In genomic region chr11:67284811-67285540, GRCh38 we compare ENCODE assay signal across 18 cellular contexts. TPM values are rescaled to one million over a fixed set of nuclear protein-coding genes. Genes with fewer than 3 reads are reported as not detected.
DNase-seq lines count a peak whose midpoint lies in the region; ATAC-seq, FAIRE-seq and TF ChIP-seq lines count a peak whose summit lies in the region.
"Had no signal": no experiment of that assay in that cellular context is flagged by ENCODE, and none has a peak within 500 bp of the region (broad histone marks: within the 10 kb centered on the region; RNA-seq: fewer than 3 reads in every experiment).

No MANE protein-coding gene starts in this region.

- intact Hi-C loops in activated CD4-positive, alpha-beta T cell treated with anti-CD3 and anti-CD28 coated beads for 36 hours (cut with DNase I, micrococcal nuclease): loop anchor here in 1 of 2 experiments (5.0 kb wide), 2 partner anchors 202 to 297 kb away; partner anchors contain the start of gene GSTP1
- intact Hi-C loops in activated B cell treated with CpG ODN at 0.5 μM for 24 hours (cut with micrococcal nuclease) (loop anchor here (5.0 kb wide), 1 partner anchor 67 kb away; the partner anchor contains the start of gene POLD4), HepG2 (cut with micrococcal nuclease; ENCODE audit: unreplicated experiment) (no loop called here)

- DNase-seq in activated CD4-positive, alpha-beta T cell treated with anti-CD3 and anti-CD28 coated beads, Interleukin-2, amount 10 ng/mL, durations not matched to agents 7 days and 5 days: no peak
- no peak for DNase-seq in activated CD4-positive, alpha-beta T cell treated with anti-CD3 and anti-CD28 coated beads for 36 hours
- no peak for DNase-seq in activated B cell treated with CpG ODN at 0.5 μM for 24 hours
- no peak for DNase-seq in HepG2 (ENCODE audit: low spot score)
- DNase-seq in stimulated activated naive B cell treated with anti-CD40 and anti-IgM and Interleukin-4, amounts not matched to agents 10 μg/mL and 1 μg/mL and 100 μg/mL, for 72 hours: no peak
- no peak for DNase-seq in stimulated activated CD4-positive, alpha-beta T cell treated with anti-CD3 and anti-CD28 coated beads, Interleukin-4, amount 100 ng/mL, for 1 hour
- DNase-seq in DMS 273 (lab: John Stamatoyannopoulos, UW; ENCODE audit: unreplicated experiment): no peak
- DNase-seq in NCI-H748 treated with DMSO at 0.1 percent for 48 hours (lab: John Stamatoyannopoulos, UW): no peak
- DNase-seq: cerebellar nuclear complex; MM.1S; NCI-H2107; SJCRH30; stimulated activated CD4-positive, alpha-beta T cell treated with anti-CD3 and anti-CD28 coated beads, Interleukin-2, amount 100 ng/mL, for 24 hours; stimulated activated CD8-positive, alpha-beta memory T cell treated with anti-CD3 and anti-CD28 coated beads, Interleukin-4, amount 100 ng/mL, for 48 hours; uterus had no signal

- in situ Hi-C loops in HepG2 (cut with HindIII; ENCODE audit: extremely low pct_ligation_motif_present, low pct_unique_long_range_greater_than_20kb): no loop called here

- H3K9me3 Mint-ChIP-seq in activated CD4-positive, alpha-beta T cell treated with anti-CD3 and anti-CD28 coated beads, Interleukin-2, amount 10 ng/mL, durations not matched to agents 7 days and 5 days: no peaks in the 10 kb centered on the region
- no peaks in the 10 kb centered on the region for H3K9me3 Mint-ChIP-seq in activated CD4-positive, alpha-beta T cell treated with anti-CD3 and anti-CD28 coated beads for 36 hours (ENCODE audit: low read depth)
- H3K9me3 Mint-ChIP-seq in activated B cell treated with CpG ODN at 0.5 μM for 24 hours: no peaks in the 10 kb centered on the region
- H3K9me3 Mint-ChIP-seq in stimulated activated naive B cell treated with anti-CD40 and anti-IgM and Interleukin-4, amounts not matched to agents 10 μg/mL and 1 μg/mL and 100 μg/mL, for 72 hours: peaks cover 0 to 1% of the 10 kb centered on the region in 2 donors

- BruUV-seq in HepG2 (replicated peaks; lab: Mats Ljungman, UMichigan): no TSS peak

- no peak for TF ChIP-seq RAD21 in HepG2 (CRISPR knock-in tag; IDR thresholded peaks at IDR 0.05)

- no peak for ATAC-seq in activated CD4-positive, alpha-beta T cell treated with anti-CD3 and anti-CD28 coated beads for 36 hours
- ATAC-seq in activated B cell treated with CpG ODN at 0.5 μM for 24 hours (ENCODE audit: low read depth): no peak
- no peak for ATAC-seq in HepG2
- no peak for ATAC-seq in stimulated activated naive B cell treated with anti-CD40 and anti-IgM and Interleukin-4, amounts not matched to agents 10 μg/mL and 1 μg/mL and 100 μg/mL, for 72 hours (replicated peaks)

- peaks cover 53% of the 10 kb centered on the region for H3K36me3 Mint-ChIP-seq in activated CD4-positive, alpha-beta T cell treated with anti-CD3 and anti-CD28 coated beads, Interleukin-2, amount 10 ng/mL, durations not matched to agents 7 days and 5 days (ENCODE audit: low read depth)
- H3K36me3 Mint-ChIP-seq in activated CD4-positive, alpha-beta T cell treated with anti-CD3 and anti-CD28 coated beads for 36 hours (ENCODE audit: low read depth): peaks cover 47% of the 10 kb centered on the region
- H3K36me3 Mint-ChIP-seq in activated B cell treated with CpG ODN at 0.5 μM for 24 hours (ENCODE audit: low read depth): peaks cover 61% of the 10 kb centered on the region
- peaks cover 55 to 64% of the 10 kb centered on the region in 2 donors for H3K36me3 Mint-ChIP-seq in stimulated activated naive B cell treated with anti-CD40 and anti-IgM and Interleukin-4, amounts not matched to agents 10 μg/mL and 1 μg/mL and 100 μg/mL, for 72 hours

- H3K4me1 Mint-ChIP-seq in activated CD4-positive, alpha-beta T cell treated with anti-CD3 and anti-CD28 coated beads, Interleukin-2, amount 10 ng/mL, durations not matched to agents 7 days and 5 days: peaks cover 58% of the 10 kb centered on the region
- peaks cover 36% of the 10 kb centered on the region for H3K4me1 Mint-ChIP-seq in activated CD4-positive, alpha-beta T cell treated with anti-CD3 and anti-CD28 coated beads for 36 hours
- peaks cover 41% of the 10 kb centered on the region for H3K4me1 Mint-ChIP-seq in activated B cell treated with CpG ODN at 0.5 μM for 24 hours
- H3K4me1 Mint-ChIP-seq in stimulated activated naive B cell treated with anti-CD40 and anti-IgM and Interleukin-4, amounts not matched to agents 10 μg/mL and 1 μg/mL and 100 μg/mL, for 72 hours: peaks cover 39 to 61% of the 10 kb centered on the region in 2 donors

- no peak for TF ChIP-seq POLR2A in HepG2 (IDR thresholded peaks at IDR 0.05; ENCODE audit: insufficient read depth in 1 of 2, low read depth in 2 of 2, low read length in 2 of 2)

- WGBS in HepG2 (ENCODE audit: low lambda C conversion rate): 94% methylated on average over 31 of the region's 45 CpGs

- H4K20me1 ChIP-seq in HepG2 (ENCODE audit: insufficient read depth, low read length): no peaks in the 10 kb centered on the region

- peaks cover 21% of the 10 kb centered on the region for H3K4me1 ChIP-seq in HepG2 (ENCODE audit: insufficient read depth, low read length)

- no peak overlapping the region for H3K9ac ChIP-seq in HepG2 (ENCODE audit: insufficient read depth, low read depth, low read length)

- peaks cover 31 to 56% of the 10 kb centered on the region in 2 experiments; a peak in 4 of 5 replicates for H3K36me3 ChIP-seq in HepG2 (replicated peaks in 1 of 2; ENCODE audit: control insufficient read depth in 1 of 2, insufficient read depth in 2 of 2, low read length in 2 of 2)
- H3K36me3 ChIP-seq: uterus had no signal

- FAIRE-seq in HepG2 (lab: Jason Lieb, UNC): no peak
- FAIRE-seq: A204.1, GM18507 had no signal

- no peak overlapping the region for H3K4me3 ChIP-seq in HepG2 (replicated peaks in 1 of 3; ENCODE audit: insufficient read depth in 1 of 3, low read depth in 2 of 3, low read length in 3 of 3)
- H3K4me3 ChIP-seq: SJCRH30, uterus had no signal

- no peak overlapping the region for H3K4me2 ChIP-seq in HepG2 (ENCODE audit: low read depth, low read length)

- H3K27ac ChIP-seq in HepG2 (ENCODE audit: extremely low read length, insufficient read depth, low read length): no peak overlapping the region
- H3K27ac ChIP-seq: epithelial cell of prostate, SJCRH30, uterus had no signal

- no peak overlapping the region for H2AFZ ChIP-seq in HepG2 (ENCODE audit: low read length)

- TF ChIP-seq EP300 in HepG2 (IDR thresholded peaks at IDR 0.05; ENCODE audit: low read depth in 2 of 2, low read length in 2 of 2) (no peak), HepG2 (CRISPR knock-in tag; IDR thresholded peaks at IDR 0.05; ENCODE audit: borderline replicate concordance) (no peak)

- peaks cover 4% of the 10 kb centered on the region for H3K79me2 ChIP-seq in HepG2 (ENCODE audit: insufficient read depth, low read length)

- no peak for TF ChIP-seq CTCF in activated B cell treated with CpG ODN at 0.5 μM for 24 hours (IDR thresholded peaks at IDR 0.05)
- TF ChIP-seq CTCF in HepG2 (CRISPR knock-in tag; IDR thresholded peaks at IDR 0.05): no peak

- no peaks in the 10 kb centered on the region for H3K27me3 Mint-ChIP-seq in activated CD4-positive, alpha-beta T cell treated with anti-CD3 and anti-CD28 coated beads, Interleukin-2, amount 10 ng/mL, durations not matched to agents 7 days and 5 days
- no peaks in the 10 kb centered on the region for H3K27me3 Mint-ChIP-seq in activated CD4-positive, alpha-beta T cell treated with anti-CD3 and anti-CD28 coated beads for 36 hours
- H3K27me3 Mint-ChIP-seq in activated B cell treated with CpG ODN at 0.5 μM for 24 hours: no peaks in the 10 kb centered on the region
- H3K27me3 Mint-ChIP-seq in stimulated activated naive B cell treated with anti-CD40 and anti-IgM and Interleukin-4, amounts not matched to agents 10 μg/mL and 1 μg/mL and 100 μg/mL, for 72 hours: no peaks in the 10 kb centered on the region

- POLR2A ChIA-PET in activated CD4-positive, alpha-beta T cell treated with anti-CD3 and anti-CD28 coated beads, Interleukin-2, amount 10 ng/mL, durations not matched to agents 7 days and 5 days (lab: Charles Lee): no interaction called here
- POLR2A ChIA-PET in activated CD4-positive, alpha-beta T cell treated with anti-CD3 and anti-CD28 coated beads for 36 hours (lab: Charles Lee): interaction anchor here (0.7 kb wide), 1 partner anchor 13 kb away, joined by 3 read pairs; no protein-coding TSS in a partner anchor
- POLR2A ChIA-PET in activated B cell treated with CpG ODN at 0.5 μM for 24 hours (lab: Charles Lee) (interaction anchor here (0.5 to 8.7 kb wide), 2 partner anchors 14 to 34 kb away, joined by 3 to 280 read pairs; partner anchors contain the start of gene GRK2), HepG2 (lab: Yijun Ruan, JAX) (no interaction called here)

- H3K27me3 ChIP-seq in HepG2 (ENCODE audit: control insufficient read depth in 1 of 2, insufficient read depth in 2 of 2, low read length in 2 of 2): no peaks in the 10 kb centered on the region
- H3K27me3 ChIP-seq: SJCRH30, uterus had no signal

- no peaks in the 10 kb centered on the region for H3K9me3 ChIP-seq in HepG2 (ENCODE audit: low read length)
- H3K9me3 ChIP-seq: SJCRH30, uterus had no signal

- CTCF ChIA-PET in activated CD4-positive, alpha-beta T cell treated with anti-CD3 and anti-CD28 coated beads, Interleukin-2, amount 10 ng/mL, durations not matched to agents 7 days and 5 days (lab: Charles Lee): interaction anchor here (3.9 kb wide), 1 partner anchor 14 kb away, joined by 36 read pairs; no protein-coding TSS in a partner anchor
- CTCF ChIA-PET in activated CD4-positive, alpha-beta T cell treated with anti-CD3 and anti-CD28 coated beads for 36 hours (lab: Charles Lee): interaction anchor here (1.0 kb wide), 2 partner anchors 13 to 30 kb away, joined by 3 to 4 read pairs; no protein-coding TSS in a partner anchor
- CTCF ChIA-PET in activated B cell treated with CpG ODN at 0.5 μM for 24 hours (lab: Charles Lee): no interaction called here
- CTCF ChIA-PET in HepG2 (lab: Yijun Ruan, JAX; ENCODE audit: low intra/inter-chr PET ratio, low total read pairs): no interaction called here

- peak overlapping the region; percentile 64 for H3K27ac Mint-ChIP-seq in activated CD4-positive, alpha-beta T cell treated with anti-CD3 and anti-CD28 coated beads, Interleukin-2, amount 10 ng/mL, durations not matched to agents 7 days and 5 days
- H3K27ac Mint-ChIP-seq in activated CD4-positive, alpha-beta T cell treated with anti-CD3 and anti-CD28 coated beads for 36 hours: no peak overlapping the region
- peak overlapping the region; percentile 30 for H3K27ac Mint-ChIP-seq in activated B cell treated with CpG ODN at 0.5 μM for 24 hours
- peak overlapping the region; percentile 86 for H3K27ac Mint-ChIP-seq in stimulated activated naive B cell treated with anti-CD40 and anti-IgM and Interleukin-4, amounts not matched to agents 10 μg/mL and 1 μg/mL and 100 μg/mL, for 72 hours

- no peak overlapping the region for H3K4me3 Mint-ChIP-seq in activated CD4-positive, alpha-beta T cell treated with anti-CD3 and anti-CD28 coated beads, Interleukin-2, amount 10 ng/mL, durations not matched to agents 7 days and 5 days
- no peak overlapping the region for H3K4me3 Mint-ChIP-seq in activated CD4-positive, alpha-beta T cell treated with anti-CD3 and anti-CD28 coated beads for 36 hours
- no peak overlapping the region for H3K4me3 Mint-ChIP-seq in activated B cell treated with CpG ODN at 0.5 μM for 24 hours
- H3K4me3 Mint-ChIP-seq in stimulated activated naive B cell treated with anti-CD40 and anti-IgM and Interleukin-4, amounts not matched to agents 10 μg/mL and 1 μg/mL and 100 μg/mL, for 72 hours: no peak overlapping the region

RNA-seq across cellular contexts. Expression of gene ANKRD13D, which starts 4.1 kb away (rescaled TPM):
- 100 to 1,000 TPM; 135 to 194 TPM for total RNA-seq in activated CD4-positive, alpha-beta T cell treated with anti-CD3 and anti-CD28 coated beads, Interleukin-2, amount 10 ng/mL, durations not matched to agents 7 days and 5 days
- 10 to 100 TPM; 44.9 to 69.5 TPM for total RNA-seq in activated CD4-positive, alpha-beta T cell treated with anti-CD3 and anti-CD28 coated beads for 36 hours
- total RNA-seq in activated B cell treated with CpG ODN at 0.5 μM for 24 hours (97.2 and 116 TPM in 2 replicates), HepG2 (2016; rRNA removed; fragmentation: Illumina TruSeq; extraction: Trizol) (4.8 and 18.6 TPM in 2 replicates)
- total RNA-seq in HepG2 (2016; cell fraction: cytosol; rRNA removed; fragmentation: Illumina TruSeq; extraction: Trizol; ENCODE audit: low read depth): 27.6 and 29.6 TPM in 2 replicates
- 5.9 and 17.7 TPM in 2 replicates for total RNA-seq in HepG2 (2016; cell fraction: insoluble cytoplasmic fraction; rRNA removed; fragmentation: Illumina TruSeq; extraction: Trizol)
- total RNA-seq in HepG2 (2016; cell fraction: membrane; rRNA removed; fragmentation: Illumina TruSeq; extraction: Trizol): 13.2 and 14.7 TPM in 2 replicates
- total RNA-seq in HepG2 (2016; cell fraction: nucleus; rRNA removed; fragmentation: Illumina TruSeq; extraction: Trizol): 26.2 and 27.8 TPM in 2 replicates
- polyA plus RNA-seq in HepG2 (2011; rRNA removed): 27.3 and 35.5 TPM in 2 replicates
- polyA plus RNA-seq in HepG2 (2011; cell fraction: cytosol; rRNA removed): 14.4 and 20.5 TPM in 2 replicates
- 139 and 163 TPM in 2 replicates for polyA plus RNA-seq in HepG2 (2011; cell fraction: nucleus; rRNA removed)
- polyA plus RNA-seq in HepG2 (2012): 9.7 and 17.4 TPM in 2 replicates
- 7.4 TPM in 2 replicates for polyA plus RNA-seq in HepG2 (2016; cell fraction: cytosol; fragmentation: Illumina TruSeq; extraction: Trizol; ENCODE audit: low read depth)
- 5.1 and 7.5 TPM in 2 replicates for polyA plus RNA-seq in HepG2 (2016; cell fraction: insoluble cytoplasmic fraction; fragmentation: Illumina TruSeq; extraction: Trizol; ENCODE audit: low read depth)
- 10.9 and 11.1 TPM in 2 replicates for polyA plus RNA-seq in HepG2 (2016; cell fraction: membrane; fragmentation: Illumina TruSeq; extraction: Trizol; ENCODE audit: low read depth)
- 77.4 and 86.1 TPM in 2 replicates for polyA plus RNA-seq in HepG2 (2016; cell fraction: nucleus; fragmentation: Illumina TruSeq; extraction: Trizol; ENCODE audit: insufficient read depth, low read depth)
- polyA minus RNA-seq in HepG2 (2011; rRNA and poly(A)+ RNA removed; ENCODE audit: low replicate concordance): 27.0 and 38.7 TPM in 2 replicates
- 4.4 and 7.0 TPM in 2 replicates for polyA minus RNA-seq in HepG2 (2011; cell fraction: cytosol; rRNA and poly(A)+ RNA removed)
- polyA minus RNA-seq in HepG2 (2011; cell fraction: nucleus; rRNA and poly(A)+ RNA removed): 38.2 and 45.5 TPM in 2 replicates

RNA-seq across cellular contexts. Expression of gene SSH3, which starts 18.4 kb away (rescaled TPM):
- total RNA-seq in activated CD4-positive, alpha-beta T cell treated with anti-CD3 and anti-CD28 coated beads, Interleukin-2, amount 10 ng/mL, durations not matched to agents 7 days and 5 days: 1 to 10 TPM; 8.2 to 9.6 TPM
- total RNA-seq in activated CD4-positive, alpha-beta T cell treated with anti-CD3 and anti-CD28 coated beads for 36 hours: 10 to 100 TPM in 1 of 2 experiments, 1 to 10 TPM in 1; 6.0 to 11.1 TPM
- 5.1 and 7.7 TPM in 2 replicates for total RNA-seq in activated B cell treated with CpG ODN at 0.5 μM for 24 hours
- total RNA-seq in HepG2 (2016; rRNA removed; fragmentation: Illumina TruSeq; extraction: Trizol): 7.5 and 12.4 TPM in 2 replicates
- total RNA-seq in HepG2 (2016; cell fraction: cytosol; rRNA removed; fragmentation: Illumina TruSeq; extraction: Trizol; ENCODE audit: low read depth): 2.6 and 4.3 TPM in 2 replicates
- total RNA-seq in HepG2 (2016; cell fraction: insoluble cytoplasmic fraction; rRNA removed; fragmentation: Illumina TruSeq; extraction: Trizol): 5.5 and 11.6 TPM in 2 replicates
- 5.3 and 7.4 TPM in 2 replicates for total RNA-seq in HepG2 (2016; cell fraction: membrane; rRNA removed; fragmentation: Illumina TruSeq; extraction: Trizol)
- total RNA-seq in HepG2 (2016; cell fraction: nucleus; rRNA removed; fragmentation: Illumina TruSeq; extraction: Trizol): 13.3 and 15.7 TPM in 2 replicates
- 18.6 and 18.8 TPM in 2 replicates for polyA plus RNA-seq in HepG2 (2011; rRNA removed)
- 5.6 and 8.3 TPM in 2 replicates for polyA plus RNA-seq in HepG2 (2011; cell fraction: cytosol; rRNA removed)
- polyA plus RNA-seq in HepG2 (2011; cell fraction: nucleus; rRNA removed): 74.8 and 103 TPM in 2 replicates
- 15.3 and 17.6 TPM in 2 replicates for polyA plus RNA-seq in HepG2 (2012)
- polyA plus RNA-seq in HepG2 (2016; cell fraction: cytosol; fragmentation: Illumina TruSeq; extraction: Trizol; ENCODE audit: low read depth): 4.4 and 5.1 TPM in 2 replicates
- 8.5 and 13.0 TPM in 2 replicates for polyA plus RNA-seq in HepG2 (2016; cell fraction: insoluble cytoplasmic fraction; fragmentation: Illumina TruSeq; extraction: Trizol; ENCODE audit: low read depth)
- polyA plus RNA-seq in HepG2 (2016; cell fraction: membrane; fragmentation: Illumina TruSeq; extraction: Trizol; ENCODE audit: low read depth): 7.7 and 10.7 TPM in 2 replicates
- polyA plus RNA-seq in HepG2 (2016; cell fraction: nucleus; fragmentation: Illumina TruSeq; extraction: Trizol; ENCODE audit: insufficient read depth, low read depth): 31.0 and 36.7 TPM in 2 replicates
- 9.3 and 33.1 TPM in 2 replicates for polyA minus RNA-seq in HepG2 (2011; rRNA and poly(A)+ RNA removed; ENCODE audit: low replicate concordance)
- polyA minus RNA-seq in HepG2 (2011; cell fraction: cytosol; rRNA and poly(A)+ RNA removed): 5.9 and 7.6 TPM in 2 replicates
- 12.7 and 14.4 TPM in 2 replicates for polyA minus RNA-seq in HepG2 (2011; cell fraction: nucleus; rRNA and poly(A)+ RNA removed)

RNA-seq across cellular contexts. Expression of gene GRK2, which starts 18.7 kb away (rescaled TPM):
- 100 to 1,000 TPM; 306 to 324 TPM for total RNA-seq in activated CD4-positive, alpha-beta T cell treated with anti-CD3 and anti-CD28 coated beads, Interleukin-2, amount 10 ng/mL, durations not matched to agents 7 days and 5 days
- total RNA-seq in activated CD4-positive, alpha-beta T cell treated with anti-CD3 and anti-CD28 coated beads for 36 hours: 100 to 1,000 TPM; 202 to 241 TPM
- total RNA-seq in activated B cell treated with CpG ODN at 0.5 μM for 24 hours: 159 and 175 TPM in 2 replicates
- 26.3 and 31.3 TPM in 2 replicates for total RNA-seq in HepG2 (2016; rRNA removed; fragmentation: Illumina TruSeq; extraction: Trizol)
- 26.5 and 26.8 TPM in 2 replicates for total RNA-seq in HepG2 (2016; cell fraction: cytosol; rRNA removed; fragmentation: Illumina TruSeq; extraction: Trizol; ENCODE audit: low read depth)
- total RNA-seq in HepG2 (2016; cell fraction: insoluble cytoplasmic fraction; rRNA removed; fragmentation: Illumina TruSeq; extraction: Trizol): 21.7 and 32.4 TPM in 2 replicates
- 46.5 and 47.3 TPM in 2 replicates for total RNA-seq in HepG2 (2016; cell fraction: membrane; rRNA removed; fragmentation: Illumina TruSeq; extraction: Trizol)
- total RNA-seq in HepG2 (2016; cell fraction: nucleus; rRNA removed; fragmentation: Illumina TruSeq; extraction: Trizol): 25.3 and 29.3 TPM in 2 replicates
- polyA plus RNA-seq in HepG2 (2011; rRNA removed): 42.4 and 66.8 TPM in 2 replicates
- polyA plus RNA-seq in HepG2 (2011; cell fraction: cytosol; rRNA removed): 34.8 and 51.8 TPM in 2 replicates
- 202 and 278 TPM in 2 replicates for polyA plus RNA-seq in HepG2 (2011; cell fraction: nucleus; rRNA removed)
- polyA plus RNA-seq in HepG2 (2012): 39.1 and 39.9 TPM in 2 replicates
- 19.6 and 21.3 TPM in 2 replicates for polyA plus RNA-seq in HepG2 (2016; cell fraction: cytosol; fragmentation: Illumina TruSeq; extraction: Trizol; ENCODE audit: low read depth)
- polyA plus RNA-seq in HepG2 (2016; cell fraction: insoluble cytoplasmic fraction; fragmentation: Illumina TruSeq; extraction: Trizol; ENCODE audit: low read depth): 24.6 and 30.4 TPM in 2 replicates
- polyA plus RNA-seq in HepG2 (2016; cell fraction: membrane; fragmentation: Illumina TruSeq; extraction: Trizol; ENCODE audit: low read depth): 34.4 and 41.1 TPM in 2 replicates
- 65.6 and 70.5 TPM in 2 replicates for polyA plus RNA-seq in HepG2 (2016; cell fraction: nucleus; fragmentation: Illumina TruSeq; extraction: Trizol; ENCODE audit: insufficient read depth, low read depth)
- polyA minus RNA-seq in HepG2 (2011; rRNA and poly(A)+ RNA removed; ENCODE audit: low replicate concordance): 142 and 187 TPM in 2 replicates
- 39.4 and 40.8 TPM in 2 replicates for polyA minus RNA-seq in HepG2 (2011; cell fraction: cytosol; rRNA and poly(A)+ RNA removed)
- polyA minus RNA-seq in HepG2 (2011; cell fraction: nucleus; rRNA and poly(A)+ RNA removed): 41.1 and 50.2 TPM in 2 replicates

Comparison
In these comparisons a context has a peak if more than half of its experiments do, and no peak if none do; other contexts are left out.
1. POLR2A ChIA-PET loops: an anchor here in activated CD4-positive, alpha-beta T cell treated with anti-CD3 and anti-CD28 coated beads for 36 hours (0.7 kb wide) and activated B cell treated with CpG ODN at 0.5 μM for 24 hours (0.5 to 8.7 kb wide); none called in activated CD4-positive, alpha-beta T cell treated with anti-CD3 and anti-CD28 coated beads, Interleukin-2, amount 10 ng/mL, durations not matched to agents 7 days and 5 days and HepG2.
2. CTCF ChIA-PET loops: an anchor here in activated CD4-positive, alpha-beta T cell treated with anti-CD3 and anti-CD28 coated beads, Interleukin-2, amount 10 ng/mL, durations not matched to agents 7 days and 5 days (3.9 kb wide) and activated CD4-positive, alpha-beta T cell treated with anti-CD3 and anti-CD28 coated beads for 36 hours (1.0 kb wide); none called in activated B cell treated with CpG ODN at 0.5 μM for 24 hours and HepG2.